ENCODE assay signal across 1 cellular context in genomic region chr3:143001369-143002082, GRCh38.
TF ChIP-seq lines count a peak whose summit lies in the region.

U2SURP (plus strand) TSS chr3:143001570; CDS start chr3:143001629, 59 bp downstream.

TF ChIP-seq in HepG2, 621 proteins besides CTCF, POLR2A, EP300 and RAD21 (continued from another document and continues in another):
- peak; percentile 46; the same call in 1 of the 2 replicates for TF ChIP-seq PATZ1 (CRISPR knock-in tag; IDR thresholded peaks at IDR 0.05)
- TF ChIP-seq ZNF687 (CRISPR knock-in tag; IDR thresholded peaks at IDR 0.05), result peak; percentile 92
- TF ChIP-seq ZNF670 (CRISPR knock-in tag; IDR thresholded peaks at IDR 0.05; ENCODE audit: borderline replicate concordance), result peak; percentile 96; the same call in 1 of the 2 replicates
- TF ChIP-seq ZNF816 (CRISPR knock-in tag; IDR thresholded peaks at IDR 0.05; ENCODE audit: borderline replicate concordance), result peak; percentile 82; the same call in 1 of the 2 replicates
- TF ChIP-seq BRCA1 (CRISPR knock-in tag; IDR thresholded peaks at IDR 0.05), result 0 out of 2 replicates have a peak, but pooled peaks have one; percentile 31
- peak; percentile 59 for TF ChIP-seq AGO2 (optimal IDR thresholded peaks at IDR 0.05; ENCODE audit: low read depth, low read length)
- TF ChIP-seq ZNF414 (CRISPR knock-in tag; IDR thresholded peaks at IDR 0.05), result peak; percentile 87; the same call in 1 of the 2 replicates
- TF ChIP-seq HNRNPK (IDR thresholded peaks at IDR 0.05; ENCODE audit: low read depth, low read length, poor library complexity, severe bottlenecking), result no peak
- TF ChIP-seq ZNF512B (CRISPR knock-in tag; IDR thresholded peaks at IDR 0.05; ENCODE audit: borderline replicate concordance), result no peak
- no peak for TF ChIP-seq MTA3 (CRISPR knock-in tag; IDR thresholded peaks at IDR 0.05)
- no peak for TF ChIP-seq SETDB1 (CRISPR knock-in tag; IDR thresholded peaks at IDR 0.05; ENCODE audit: borderline replicate concordance)
- TF ChIP-seq POLR2AphosphoS5 (IDR thresholded peaks at IDR 0.05; ENCODE audit: low read depth, low read length), result peak; percentile 97
- TF ChIP-seq HDAC2 (CRISPR knock-in tag; IDR thresholded peaks at IDR 0.05), result peak; percentile 89
- 0 out of 2 replicates have a peak, but pooled peaks have one; percentile 23 for TF ChIP-seq SNAPC2 (CRISPR knock-in tag; IDR thresholded peaks at IDR 0.05)
- TF ChIP-seq ZNF543 (CRISPR knock-in tag; IDR thresholded peaks at IDR 0.05), result peak; percentile 73; the same call in 1 of the 2 replicates
- no peak for TF ChIP-seq HMGA1 (CRISPR knock-in tag; conservative IDR thresholded peaks at IDR 0.05)
- peak; percentile 87 for TF ChIP-seq MAX (IDR thresholded peaks at IDR 0.05)
- no peak for TF ChIP-seq NONO (IDR thresholded peaks at IDR 0.05)
- peak; percentile 92 for TF ChIP-seq NONO (CRISPR knock-in tag; conservative IDR thresholded peaks at IDR 0.05)
- TF ChIP-seq CBX2 (IDR thresholded peaks at IDR 0.05; ENCODE audit: low read depth, low read length), result no peak
- TF ChIP-seq CBX2 (CRISPR knock-in tag; IDR thresholded peaks at IDR 0.05; ENCODE audit: low read depth), result no peak
- TF ChIP-seq GFI1 (CRISPR knock-in tag; IDR thresholded peaks at IDR 0.05; ENCODE audit: borderline replicate concordance), result 0 out of 2 replicates have a peak, but pooled peaks have one; percentile 51
- TF ChIP-seq HDAC6 (IDR thresholded peaks at IDR 0.05; ENCODE audit: low read depth, low read length), result no peak
- TF ChIP-seq TFDP2 (CRISPR knock-in tag; IDR thresholded peaks at IDR 0.05), result peak; percentile 96
- no peak for TF ChIP-seq ATAD3A (CRISPR knock-in tag; IDR thresholded peaks at IDR 0.05)
- TF ChIP-seq DMTF1 (CRISPR knock-in tag; IDR thresholded peaks at IDR 0.05), result peak; percentile 53; the same call in 1 of the 2 replicates
- TF ChIP-seq ZNF510 (CRISPR knock-in tag; IDR thresholded peaks at IDR 0.05; ENCODE audit: low read depth), result peak; percentile 37; the same call in 1 of the 2 replicates
- TF ChIP-seq ZNF619 (CRISPR knock-in tag; IDR thresholded peaks at IDR 0.05), result peak; percentile 73; the same call in 1 of the 2 replicates
- TF ChIP-seq ZNF503 (CRISPR knock-in tag; IDR thresholded peaks at IDR 0.05), result peak; percentile 78; the same call in 1 of the 2 replicates
- TF ChIP-seq SMYD3 (CRISPR knock-in tag; IDR thresholded peaks at IDR 0.05), result peak; percentile 76; the same call in 1 of the 2 replicates
- TF ChIP-seq BATF2 (CRISPR knock-in tag; IDR thresholded peaks at IDR 0.05), result 0 out of 2 replicates have a peak, but pooled peaks have one; percentile 44
- TF ChIP-seq CCAR2 (optimal IDR thresholded peaks at IDR 0.05; ENCODE audit: low read depth, low read length), result peak; percentile 48
- peak; percentile 33; the same call in 1 of the 2 replicates for TF ChIP-seq NFKBIZ (CRISPR knock-in tag; IDR thresholded peaks at IDR 0.05)
- TF ChIP-seq E2F2 (CRISPR knock-in tag; IDR thresholded peaks at IDR 0.05; ENCODE audit: borderline replicate concordance), result peak; percentile 69; the same call in 1 of the 2 replicates
- peak; percentile 99 for TF ChIP-seq POLR2AphosphoS2 (IDR thresholded peaks at IDR 0.05; ENCODE audit: low read depth, low read length)
- peak; percentile 91; the same call in 1 of the 2 replicates for TF ChIP-seq ZNF749 (CRISPR knock-in tag; IDR thresholded peaks at IDR 0.05; ENCODE audit: borderline replicate concordance)
- TF ChIP-seq ELF3 (CRISPR knock-in tag; IDR thresholded peaks at IDR 0.05), result peak; percentile 88
- no peak; the same call in 1 of the 2 replicates for TF ChIP-seq ZNF484 (CRISPR knock-in tag; IDR thresholded peaks at IDR 0.05; ENCODE audit: borderline replicate concordance, low read depth)
- no peak for TF ChIP-seq ZNF83 (CRISPR knock-in tag; IDR thresholded peaks at IDR 0.05; ENCODE audit: borderline replicate concordance)
- no peak for TF ChIP-seq ZBTB14 (CRISPR knock-in tag; IDR thresholded peaks at IDR 0.05)
- no peak for TF ChIP-seq PTBP1 (IDR thresholded peaks at IDR 0.05; ENCODE audit: low read depth, low read length, poor library complexity, severe bottlenecking)
- TF ChIP-seq THYN1 (CRISPR knock-in tag; IDR thresholded peaks at IDR 0.05; ENCODE audit: borderline replicate concordance, low read depth), result no peak
- no peak for TF ChIP-seq NFIB (CRISPR knock-in tag; IDR thresholded peaks at IDR 0.05; ENCODE audit: borderline replicate concordance)
